ENCODE assay signal across 18 cellular contexts in the genomic region with DNA sequence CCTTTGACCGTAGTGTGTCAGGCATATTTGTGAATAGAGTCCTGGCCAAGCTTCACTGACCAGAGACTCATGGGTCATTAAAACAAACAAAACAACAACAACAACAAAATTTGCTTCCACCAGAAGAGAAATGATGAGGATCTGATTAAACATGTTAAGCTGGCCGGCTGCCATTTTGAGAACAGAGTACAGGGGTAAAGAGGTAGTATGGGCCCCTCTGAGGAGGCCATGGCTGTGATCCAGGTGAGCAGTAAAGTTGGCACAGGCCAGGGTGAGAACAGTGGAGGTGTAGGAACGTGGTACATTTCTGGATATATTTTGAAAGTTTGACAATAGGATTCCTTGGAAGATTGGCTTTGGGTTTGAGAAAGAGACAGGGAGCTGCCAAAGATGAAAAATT.
DNase-seq lines count a peak whose midpoint lies in the region; ATAC-seq, FAIRE-seq and TF ChIP-seq lines count a peak whose summit lies in the region.
"Had no signal": no experiment of that assay in that cellular context is flagged by ENCODE, and none has a peak within 500 bp of the region (broad histone marks: within the 10 kb centered on the region; RNA-seq: fewer than 3 reads in every experiment).

No MANE protein-coding gene starts in this region.

- H2BK12ac ChIP-seq in mesenchymal stem cell (ENCODE audit: low read length in 2 of 2): no peak overlapping the region

- H3K4me2 ChIP-seq in astrocyte (ENCODE audit: low read length) (no peak overlapping the region), mesenchymal stem cell (ENCODE audit: low read length, poor library complexity, severe bottlenecking) (no peak overlapping the region)
- H3K4me2 ChIP-seq: A549, BLaER1, GM23338 had no signal

- peak overlapping the region; percentile 7 for H4K91ac ChIP-seq in mesenchymal stem cell (ENCODE audit: low read length)

- no peak overlapping the region for H2BK5ac ChIP-seq in mesenchymal stem cell (ENCODE audit: low read depth, low read length, poor library complexity, severe bottlenecking)

- H3K9ac ChIP-seq in astrocyte (ENCODE audit: low read length) (no peak overlapping the region), mesenchymal stem cell (ENCODE audit: low read length) (no peak overlapping the region)
- H3K9ac ChIP-seq: BLaER1 had no signal

- H3K27me3 Mint-ChIP-seq in astrocyte (ENCODE audit: low read depth, unreplicated experiment): no peaks in the 10 kb centered on the region
- H3K27me3 Mint-ChIP-seq: CD4-positive, alpha-beta memory T cell had no signal

- peaks cover 44% of the 10 kb centered on the region for H3K4me1 ChIP-seq in ACC112 (ENCODE audit: control insufficient read depth, insufficient read depth, low read length, unreplicated experiment)
- peaks cover 4% of the 10 kb centered on the region for H3K4me1 ChIP-seq in astrocyte (ENCODE audit: insufficient read depth, low read length)
- H3K4me1 ChIP-seq in mesenchymal stem cell (ENCODE audit: control insufficient read depth, insufficient read depth, low read depth, low read length): no peaks in the 10 kb centered on the region
- no peaks in the 10 kb centered on the region for H3K4me1 ChIP-seq in mucosa of descending colon (ENCODE audit: low read depth)
- H3K4me1 ChIP-seq: A549 had no signal

- no peak overlapping the region for H3K27ac Mint-ChIP-seq in astrocyte (ENCODE audit: unreplicated experiment)
- H3K27ac Mint-ChIP-seq: CD14-positive monocyte; CD4-positive, alpha-beta memory T cell; GM23338 had no signal

- H3K9me3 ChIP-seq in astrocyte (ENCODE audit: insufficient read depth, low read depth, low read length): no peaks in the 10 kb centered on the region
- H3K9me3 ChIP-seq in mesenchymal stem cell (ENCODE audit: control insufficient read depth, low read length): no peaks in the 10 kb centered on the region
- no peaks in the 10 kb centered on the region for H3K9me3 ChIP-seq in mucosa of descending colon

- no peaks in the 10 kb centered on the region for H3K79me1 ChIP-seq in mesenchymal stem cell (replicated peaks; ENCODE audit: low read length, poor library complexity, severe bottlenecking)

- H3K79me2 ChIP-seq in ACC112 (ENCODE audit: control insufficient read depth, insufficient read depth, low read length, unreplicated experiment) (no peaks in the 10 kb centered on the region), astrocyte (ENCODE audit: insufficient read depth, low read length) (no peaks in the 10 kb centered on the region)

- ATAC-seq in mucosa of descending colon: no peak
- ATAC-seq: A549, GM23338 had no signal

- no peak overlapping the region for H3K18ac ChIP-seq in mesenchymal stem cell (ENCODE audit: low read depth in 1 of 2, low read length in 2 of 2)

- H3K27ac ChIP-seq in ACC112 (ENCODE audit: low read depth, low read length): peak overlapping the region; percentile 96; the same call in 1 of the 2 replicates
- no peak overlapping the region for H3K27ac ChIP-seq in astrocyte (ENCODE audit: low read depth, low read length)
- H3K27ac ChIP-seq in mesenchymal stem cell (ENCODE audit: low read length, poor library complexity, severe bottlenecking): no peak overlapping the region
- H3K27ac ChIP-seq: 22Rv1, A549, BLaER1 had no signal

- H2AFZ ChIP-seq in ACC112 (ENCODE audit: low read length, unreplicated experiment) (no peak overlapping the region), astrocyte (ENCODE audit: low read depth, low read length) (no peak overlapping the region), mesenchymal stem cell (ENCODE audit: low read depth, low read length) (no peak overlapping the region)
- H2AFZ ChIP-seq: GM23338 had no signal

- FAIRE-seq in astrocyte (lab: Jason Lieb, UNC): peak; percentile 39
- FAIRE-seq: A549, H54 had no signal

- H3K9me3 Mint-ChIP-seq in astrocyte (ENCODE audit: unreplicated experiment): no peaks in the 10 kb centered on the region
- H3K9me3 Mint-ChIP-seq: GM23338 had no signal

- no peaks in the 10 kb centered on the region for H3K36me3 Mint-ChIP-seq in astrocyte (ENCODE audit: low read depth, unreplicated experiment)
- H3K36me3 Mint-ChIP-seq: CD14-positive monocyte; CD4-positive, alpha-beta memory T cell had no signal

- H4K20me1 ChIP-seq in astrocyte (ENCODE audit: insufficient read depth, low read length): no peaks in the 10 kb centered on the region
- H4K20me1 ChIP-seq: BLaER1 had no signal

- DNase-seq in NCI-H1105 treated with DMSO at 0.1 percent for 48 hours (lab: John Stamatoyannopoulos, UW) (peak; percentile 9), NCI-H1105 (lab: John Stamatoyannopoulos, UW) (no peak), astrocyte (ENCODE audit: low read depth) (no peak), mesenchymal stem cell (no peak), NCI-H187 treated with DMSO at 0.1 percent for 48 hours (lab: John Stamatoyannopoulos, UW) (no peak), mucosa of descending colon (no peak)
- DNase-seq in activated naive CD4-positive, alpha-beta T cell treated with Interleukin-2 at 50 U/mL for 16 hours: no peak
- DNase-seq: CD4-positive, alpha-beta memory T cell; DMS79 treated with DMSO at 0.1 percent for 48 hours; GF-D8; HCEC 1CT had no signal

- H3K36me3 ChIP-seq in ACC112 (ENCODE audit: insufficient read depth, low read length) (no peaks in the 10 kb centered on the region), astrocyte (ENCODE audit: insufficient read depth, low read length) (no peaks in the 10 kb centered on the region), mesenchymal stem cell (ENCODE audit: control insufficient read depth in 1 of 2, insufficient read depth in 2 of 2, low read depth in 1 of 2, low read length in 2 of 2) (no peaks in the 10 kb centered on the region), mucosa of descending colon (ENCODE audit: low read depth) (no peaks in the 10 kb centered on the region)
- H3K36me3 ChIP-seq: BLaER1 had no signal

- no peaks in the 10 kb centered on the region for H3K27me3 ChIP-seq in ACC112 (ENCODE audit: insufficient read depth, low read length)
- H3K27me3 ChIP-seq in astrocyte (ENCODE audit: insufficient read depth, low read length): no peaks in the 10 kb centered on the region
- no peaks in the 10 kb centered on the region for H3K27me3 ChIP-seq in mesenchymal stem cell (ENCODE audit: control insufficient read depth in 1 of 2, insufficient read depth in 1 of 2, low read length in 2 of 2)
- H3K27me3 ChIP-seq: BLaER1 had no signal

- H2BK120ac ChIP-seq in mesenchymal stem cell (ENCODE audit: low read depth, low read length): no peak overlapping the region

- WGBS in mesenchymal stem cell: 87% methylated on average over 3 of the region's 3 CpGs

- no peak overlapping the region for H3K4ac ChIP-seq in mesenchymal stem cell (ENCODE audit: low read depth in 1 of 2, low read length in 2 of 2)

- no peak overlapping the region for H3K14ac ChIP-seq in mesenchymal stem cell (ENCODE audit: low read length in 2 of 2)

- H3K23ac ChIP-seq in mesenchymal stem cell (ENCODE audit: low read length in 2 of 2): no peak overlapping the region

- H3K4me3 ChIP-seq in ACC112 (ENCODE audit: low read depth, low read length): no peak overlapping the region
- no peak overlapping the region for H3K4me3 ChIP-seq in astrocyte (ENCODE audit: insufficient read depth, low read depth, low read length)
- H3K4me3 ChIP-seq in mesenchymal stem cell (ENCODE audit: insufficient read depth in 1 of 2, low read depth in 1 of 2, low read length in 2 of 2): no peak overlapping the region
- no peak overlapping the region for H3K4me3 ChIP-seq in mucosa of descending colon
- H3K4me3 ChIP-seq: A549, BLaER1, GM23338 had no signal

- no peak overlapping the region for H3K4me3 Mint-ChIP-seq in astrocyte (ENCODE audit: unreplicated experiment)
- H3K4me3 Mint-ChIP-seq: CD14-positive monocyte; CD4-positive, alpha-beta memory T cell; GM23338 had no signal

- H2AK5ac ChIP-seq in mesenchymal stem cell (ENCODE audit: low read length, severe bottlenecking): no peak overlapping the region

- intact Hi-C loops in mucosa of descending colon (cut with DNase I, micrococcal nuclease): no loop called here

- H3K4me1 Mint-ChIP-seq in astrocyte (ENCODE audit: low read depth, unreplicated experiment): peaks cover 5% of the 10 kb centered on the region
- H3K4me1 Mint-ChIP-seq: CD14-positive monocyte; CD4-positive, alpha-beta memory T cell; GM23338 had no signal

- no peak overlapping the region for H4K8ac ChIP-seq in mesenchymal stem cell (ENCODE audit: low read length)

- H2BK15ac ChIP-seq in mesenchymal stem cell (ENCODE audit: low read depth, poor library complexity, severe bottlenecking): no peak overlapping the region

- TF ChIP-seq CTCF in astrocyte (IDR thresholded peaks at IDR 0.05; ENCODE audit: insufficient read depth, low read depth, low read length): no peak
- no peak for TF ChIP-seq CTCF in mucosa of descending colon (IDR thresholded peaks at IDR 0.05)
